27 cellular contexts compared by ENCODE assay signal in genomic region chr15:35195649-35196048, GRCh38.
"Had no signal": no experiment of that assay in that cellular context is flagged by ENCODE, and none has a peak within 500 bp of the region (broad histone marks: within the 10 kb centered on the region; RNA-seq: fewer than 3 reads in every experiment).

No MANE protein-coding gene starts in this region.

- H3K27me3 Mint-ChIP-seq: activated CD8-positive, alpha-beta T cell treated with anti-CD3 and anti-CD28 coated beads for 36 hours; activated naive CD8-positive, alpha-beta T cell treated with anti-CD3 and anti-CD28 coated beads, Interleukin-2, amount 10 ng/mL, durations not matched to agents 7 days and 5 days; T-cell had no signal

- H3K4me1 Mint-ChIP-seq: activated naive CD8-positive, alpha-beta T cell treated with anti-CD3 and anti-CD28 coated beads, Interleukin-2, amount 10 ng/mL, durations not matched to agents 7 days and 5 days; T-cell had no signal

- ATAC-seq: activated CD4-positive, CD25-positive, alpha-beta regulatory T cell treated with anti-CD3 and anti-CD28 coated beads, Interleukin-2, amount 50 U/mL, for 24 hours; activated CD8-positive, alpha-beta T cell treated with anti-CD3 and anti-CD28 coated beads for 36 hours; activated T-cell treated with anti-CD3 and anti-CD28 coated beads, Interleukin-2, amount 50 U/mL, for 72 hours; T-cell had no signal

- H3K9me3 ChIP-seq: adrenal gland had no signal

- H3K36me3 Mint-ChIP-seq: activated naive CD8-positive, alpha-beta T cell treated with anti-CD3 and anti-CD28 coated beads, Interleukin-2, amount 10 ng/mL, durations not matched to agents 7 days and 5 days had no signal

- DNase-seq: activated CD4-positive, alpha-beta T cell treated with anti-CD3 and anti-CD28 coated beads for 4 hours; activated CD8-positive, alpha-beta memory T cell treated with anti-CD3 and anti-CD28 coated beads, Interleukin-2, amount 50 U/mL, for 4 hours; activated CD8-positive, alpha-beta T cell treated with anti-CD3 and anti-CD28 coated beads for 36 hours; activated naive CD4-positive, alpha-beta T cell treated with anti-CD3 and anti-CD28 coated beads, Interleukin-2, amount 50 U/mL, for 16 hours; activated naive CD8-positive, alpha-beta T cell treated with anti-CD3 and anti-CD28 coated beads, Interleukin-2, amount 10 ng/mL, durations not matched to agents 7 days and 5 days; activated T-cell treated with anti-CD3 and anti-CD28 coated beads, Interleukin-2, amount 50 U/mL, for 72 hours; adrenal gland; anterior cingulate cortex; caudate nucleus; MV-4-11; NCI-H1092 treated with DMSO at 0.1 percent for 48 hours; NCI-H1417 treated with DMSO at 0.1 percent for 48 hours; NCI-H1694; NCI-H2029; NCI-H2107; NCI-H2171 treated with DMSO at 0.1 percent for 48 hours; NCI-H345; NCI-H510A; NCI-H526 treated with DMSO at 0.1 percent for 48 hours; SHP77 treated with DMSO at 0.1 percent for 48 hours; T-cell; T-helper 2 cell; T1000 had no signal

- H3K4me2 ChIP-seq: KMS-11 had no signal

- H3K4me1 ChIP-seq: adrenal gland, breast epithelium had no signal

- H3K27ac ChIP-seq: adrenal gland, breast epithelium, KMS-11, SK-N-MC had no signal

- H3K27ac Mint-ChIP-seq: activated CD8-positive, alpha-beta T cell treated with anti-CD3 and anti-CD28 coated beads for 36 hours; activated naive CD8-positive, alpha-beta T cell treated with anti-CD3 and anti-CD28 coated beads, Interleukin-2, amount 10 ng/mL, durations not matched to agents 7 days and 5 days; activated T-cell treated with anti-CD3 and anti-CD28 coated beads, Interleukin-2, amount 50 U/mL, for 72 hours; T-cell had no signal

- H3K4me3 Mint-ChIP-seq: activated CD8-positive, alpha-beta T cell treated with anti-CD3 and anti-CD28 coated beads for 36 hours; activated naive CD8-positive, alpha-beta T cell treated with anti-CD3 and anti-CD28 coated beads, Interleukin-2, amount 10 ng/mL, durations not matched to agents 7 days and 5 days; activated T-cell treated with anti-CD3 and anti-CD28 coated beads, Interleukin-2, amount 50 U/mL, for 72 hours; T-cell had no signal

- H3K9ac ChIP-seq: KMS-11 had no signal

- H3K27me3 ChIP-seq: adrenal gland, breast epithelium had no signal

- H3K4me3 ChIP-seq: adrenal gland, breast epithelium, SK-N-MC had no signal

- H3K36me3 ChIP-seq: adrenal gland, breast epithelium had no signal
